9 cellular contexts compared by ENCODE assay signal in the genomic region with DNA sequence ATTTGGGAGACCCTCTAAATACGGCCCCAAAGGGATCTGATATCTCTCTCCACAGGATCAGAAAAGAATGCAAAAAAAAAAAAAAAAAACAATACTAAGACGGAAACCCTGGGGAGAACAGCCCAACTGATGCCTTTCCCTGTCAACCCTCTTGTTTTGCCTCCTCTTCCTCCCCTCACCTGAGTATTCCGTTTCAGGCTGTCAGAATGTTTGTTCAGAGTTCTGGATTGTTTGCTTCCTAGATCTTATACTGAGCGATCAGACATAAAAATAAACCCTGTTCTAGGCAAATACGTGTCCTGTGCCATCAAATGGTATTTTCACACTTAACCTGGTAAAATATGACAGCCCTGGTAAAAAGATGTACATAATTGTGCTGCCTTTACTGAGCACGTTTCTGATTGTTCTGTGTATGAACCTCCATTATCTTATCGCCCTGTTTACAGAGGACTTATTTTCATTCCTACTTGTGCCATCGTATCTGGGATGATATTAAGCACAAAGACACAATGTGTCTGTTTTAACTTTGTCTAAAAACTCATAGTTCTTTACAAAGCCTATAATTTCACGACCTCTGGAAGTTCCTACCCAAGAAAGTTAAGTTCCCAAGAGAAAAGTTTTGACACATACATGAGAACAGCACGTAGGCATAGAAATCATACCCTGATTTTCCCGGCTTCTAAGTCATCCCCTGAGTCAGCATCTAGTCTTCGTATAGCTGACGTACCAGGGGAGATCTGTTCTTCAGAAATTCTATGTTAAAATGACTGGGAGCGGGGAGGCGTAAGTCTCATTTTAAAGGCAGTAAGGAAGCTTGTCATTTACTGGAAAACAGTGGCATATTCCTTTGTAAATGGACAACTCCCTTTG. TPM values are rescaled to one million over a fixed set of nuclear protein-coding genes. Genes with fewer than 3 reads are reported as not detected.
DNase-seq lines count a peak whose midpoint lies in the region; ATAC-seq and TF ChIP-seq lines count a peak whose summit lies in the region.
"Had no signal": no experiment of that assay in that cellular context is flagged by ENCODE, and none has a peak within 500 bp of the region (broad histone marks: within the 10 kb centered on the region; RNA-seq: fewer than 3 reads in every experiment).

No MANE protein-coding gene starts in this region.

- H3K27me3 ChIP-seq in IMR-90 (ENCODE audit: control insufficient read depth, insufficient read depth, low read length) (no peaks in the 10 kb centered on the region), ascending aorta (no peaks in the 10 kb centered on the region), left lung (no peaks in the 10 kb centered on the region), suprapubic skin (no peaks in the 10 kb centered on the region)

- peak overlapping the region; percentile 97 for H2AK5ac ChIP-seq in IMR-90 (ENCODE audit: low read depth, low read length)

- dilution Hi-C loops in IMR-90 (cut with HindIII; ENCODE audit: low sequenced_read_pairs, unreplicated experiment) = no loop called here

- H3K4me3 ChIP-seq in IMR-90 (ENCODE audit: insufficient read depth, low read depth, low read length) (peak overlapping the region; percentile 45; the same call in 1 of the 2 replicates), ascending aorta (peak overlapping the region; percentile 52 to 61), left lung (peak overlapping the region; percentile 20 to 39), suprapubic skin (peak overlapping the region; percentile 30)

- intact Hi-C loops in IMR-90 (cut with micrococcal nuclease) (loop anchor here (2.0 kb wide), 1 partner anchor 16 kb away; no protein-coding TSS in a partner anchor), ascending aorta (cut with DNase I) (loop anchor here (1.0 to 5.0 kb wide), 5 partner anchors 34 to 908 kb away; no protein-coding TSS in a partner anchor), left lung (cut with DNase I) (no loop called here)

- peaks cover 25 to 53% of the 10 kb centered on the region in 2 experiments for H3K79me1 ChIP-seq in IMR-90 (ENCODE audit: low read depth in 1 of 2, low read length in 2 of 2)

- CTCF ChIA-PET in IMR-90 (lab: Yijun Ruan, JAX) = interaction anchor here (0.7 to 1.8 kb wide), 5 partner anchors 15 to 85 kb away, joined by 3 to 8 read pairs (median 4); no protein-coding TSS in a partner anchor

- peaks cover 7% of the 10 kb centered on the region; the same call in 1 of the 2 replicates for H3K36me3 ChIP-seq in IMR-90 (ENCODE audit: control insufficient read depth, insufficient read depth, low read length)
- H3K36me3 ChIP-seq in ascending aorta = peaks cover 0 to 9% of the 10 kb centered on the region in 2 donors
- peaks cover 0 to 5% of the 10 kb centered on the region in 2 donors for H3K36me3 ChIP-seq in left lung
- no peaks in the 10 kb centered on the region for H3K36me3 ChIP-seq in suprapubic skin

- H4K20me1 ChIP-seq in IMR-90 (ENCODE audit: insufficient read depth, low read length) = no peaks in the 10 kb centered on the region

- TF ChIP-seq POLR2A in IMR-90 (IDR thresholded peaks at IDR 0.05; ENCODE audit: low read depth, low read length) (peak; percentile 61; the same call in 1 of the 2 replicates), suprapubic skin (IDR thresholded peaks at IDR 0.05) (no peak)

- peak overlapping the region; percentile 100 for H2BK20ac ChIP-seq in IMR-90 (ENCODE audit: low read depth, low read length)

- peak overlapping the region; percentile 99 for H2BK120ac ChIP-seq in IMR-90 (ENCODE audit: low read depth, low read length)

- no peak for TF ChIP-seq EP300 in suprapubic skin (IDR thresholded peaks at IDR 0.05)

- H4K91ac ChIP-seq in IMR-90 (ENCODE audit: insufficient read depth, low read depth, low read length) = peak overlapping the region; percentile 100

- peak overlapping the region; percentile 99 for H3K27ac ChIP-seq in IMR-90 (ENCODE audit: insufficient read depth, low read length)
- H3K27ac ChIP-seq in ascending aorta = peak overlapping the region; percentile 98 to 99
- H3K27ac ChIP-seq in left lung = peak overlapping the region; percentile 85 to 97
- peak overlapping the region; percentile 90 for H3K27ac ChIP-seq in suprapubic skin

- 38% methylated on average over 3 of the region's 15 CpGs; no CpG with 5 or more reads in 1 of the 2 experiments for WGBS in IMR-90 (ENCODE audit: extremely low coverage in 2 of 2, insufficient read length in 1 of 2), 2 experiments
- 82% methylated on average over 15 of the region's 15 CpGs for WGBS in suprapubic skin

- no peak for TF ChIP-seq RAD21 in IMR-90 (IDR thresholded peaks at IDR 0.05; ENCODE audit: low read length)

- H3K4me1 ChIP-seq in IMR-90 (ENCODE audit: control insufficient read depth, insufficient read depth, low read length) = peaks cover 21% of the 10 kb centered on the region
- H3K4me1 ChIP-seq in ascending aorta = peaks cover 6 to 37% of the 10 kb centered on the region in 2 donors
- H3K4me1 ChIP-seq in left lung = peaks cover 31 to 53% of the 10 kb centered on the region in 2 donors
- H3K4me1 ChIP-seq in suprapubic skin = peaks cover 38% of the 10 kb centered on the region

- POLR2A ChIA-PET in IMR-90 (lab: Charles Lee; ENCODE audit: unreplicated experiment) = interaction anchor here (0.8 to 1.1 kb wide), 2 partner anchors 12 to 18 kb away, joined by 3 read pairs; no protein-coding TSS in a partner anchor

- peak overlapping the region; percentile 99 for H3K23ac ChIP-seq in IMR-90 (ENCODE audit: low read depth, low read length)

- peak overlapping the region; percentile 90 for H2BK15ac ChIP-seq in IMR-90 (ENCODE audit: low read depth, low read length)

- peak overlapping the region; percentile 100 for H2BK5ac ChIP-seq in IMR-90 (ENCODE audit: low read depth, low read length, poor library complexity, severe bottlenecking)

- DNase-seq in IMR-90 = peak; percentile 87
- DNase-seq in ascending aorta (ENCODE audit: low spot score in 2 of 2) = no peak
- DNase-seq in left lung = no peak
- no peak for DNase-seq in suprapubic skin (ENCODE audit: low spot score in 2 of 2)
- DNase-seq in dedifferentiated amniotic fluid mesenchymal stem cell (ENCODE audit: extremely low spot score) = no peak
- DNase-seq in DMS114 treated with DMSO at 0.1 percent for 48 hours (lab: John Stamatoyannopoulos, UW; ENCODE audit: unreplicated experiment) = no peak
- DNase-seq in stimulated activated CD8-positive, alpha-beta memory T cell treated with anti-CD3 and anti-CD28 coated beads, Interleukin-4, amount 100 ng/mL, for 48 hours = no peak
- DNase-seq: activated gamma-delta T cell, NCI-H2081 treated with DMSO at 0.1 percent for 48 hours had no signal

- no peak for TF ChIP-seq CTCF in IMR-90 (conservative IDR thresholded peaks at IDR 0.05; ENCODE audit: low read depth, low read length)
- TF ChIP-seq CTCF in ascending aorta (IDR thresholded peaks at IDR 0.05) = no peak
- no peak for TF ChIP-seq CTCF in left lung (IDR thresholded peaks at IDR 0.05)
- TF ChIP-seq CTCF in suprapubic skin (IDR thresholded peaks at IDR 0.05) = no peak

- peaks cover 10% of the 10 kb centered on the region; the same call in 1 of the 2 replicates for H3K9me1 ChIP-seq in IMR-90 (ENCODE audit: insufficient read depth, low read length)

- H3K4me2 ChIP-seq in IMR-90 (ENCODE audit: low read depth, low read length) = peak overlapping the region; percentile 95

- BruUV-seq in IMR-90 (replicated peaks; lab: Mats Ljungman, UMichigan) = no TSS peak

- no peak overlapping the region for H2AFZ ChIP-seq in IMR-90 (replicated peaks; ENCODE audit: low read length, poor library complexity)

- peak overlapping the region; percentile 100 for H4K5ac ChIP-seq in IMR-90 (ENCODE audit: low read depth, low read length)

- H2AK9ac ChIP-seq in IMR-90 (replicated peaks; ENCODE audit: low read depth, low read length, poor library complexity) = peak overlapping the region; percentile 100

- in situ Hi-C loops in IMR-90 (cut with MboI; ENCODE audit: low sequenced_read_pairs) = no loop called here

- peak overlapping the region; percentile 65 for H3K9ac ChIP-seq in IMR-90 (ENCODE audit: low read depth, low read length)

- ATAC-seq in IMR-90 (ENCODE audit: low read depth) (no peak), left lung (no peak)

- H3K4ac ChIP-seq in IMR-90 (ENCODE audit: low read depth, low read length) = peak overlapping the region; percentile 100

- peak overlapping the region; percentile 99 for H3K56ac ChIP-seq in IMR-90 (ENCODE audit: extremely low read depth, insufficient read depth, low read length)

- peak overlapping the region; percentile 80 to 98 for H4K8ac ChIP-seq in IMR-90 (ENCODE audit: low read depth in 2 of 2, low read length in 2 of 2)

- H3K18ac ChIP-seq in IMR-90 (ENCODE audit: low read depth, low read length) = peak overlapping the region; percentile 100

- peak overlapping the region; percentile 100 for H3K14ac ChIP-seq in IMR-90 (replicated peaks; ENCODE audit: low read depth, low read length)

- H3K9me3 ChIP-seq in IMR-90 (ENCODE audit: control insufficient read depth, insufficient read depth, low read length) (no peaks in the 10 kb centered on the region), ascending aorta (no peaks in the 10 kb centered on the region), left lung (no peaks in the 10 kb centered on the region), suprapubic skin (no peaks in the 10 kb centered on the region)

TF ChIP-seq in IMR-90, 13 proteins besides CTCF, POLR2A, EP300 and RAD21:
- TF ChIP-seq MXI1 (IDR thresholded peaks at IDR 0.05; ENCODE audit: borderline replicate concordance, low read depth, low read length) (no peak), NFE2L2 (IDR thresholded peaks at IDR 0.05; ENCODE audit: low read depth, low read length) (peak; percentile 59; the same call in 1 of the 2 replicates), SMC3 (IDR thresholded peaks at IDR 0.05; ENCODE audit: low read depth, low read length) (0 out of 2 replicates have a peak, but pooled peaks have one; percentile 6), MAFK (IDR thresholded peaks at IDR 0.05; ENCODE audit: low read depth, low read length) (peak; percentile 86), CHD1 (IDR thresholded peaks at IDR 0.05; ENCODE audit: low read depth, low read length) (no peak), RFX5 (IDR thresholded peaks at IDR 0.05; ENCODE audit: low read depth, low read length) (no peak), FOS (IDR thresholded peaks at IDR 0.05; ENCODE audit: low read depth, low read length) (peak; percentile 55)

RNA-seq across cellular contexts. Expression of a gene that starts 0.9 kb away (rescaled TPM):
- total RNA-seq in IMR-90 (2012; rRNA removed) (230 and 274 TPM in 2 replicates), ascending aorta (101 TPM), left lung (10 to 100 TPM; 84.0 to 91.4 TPM), suprapubic skin (100 to 1,000 TPM in 1 of 4 donors, 10 to 100 TPM in 3; 65.8 to 101 (median 85.9) TPM)
- polyA plus RNA-seq in IMR-90 (2012; rRNA removed) = 44.9 and 45.1 TPM in 2 replicates
- polyA plus RNA-seq in IMR-90 (2012; cell fraction: cytosol; rRNA removed) = 15.3 and 16.3 TPM in 2 replicates
- 12.9 and 53.4 TPM in 2 replicates for polyA plus RNA-seq in IMR-90 (2012; cell fraction: nucleus; rRNA removed; ENCODE audit: low replicate concordance)

Comparison
In these comparisons a context has a peak if more than half of its experiments do, and no peak if none do; other contexts are left out.
1. intact Hi-C loops: an anchor here in IMR-90 (2.0 kb wide) and ascending aorta (1.0 to 5.0 kb wide); none called in left lung.